ENCODE assay signal across 8 cellular contexts in genomic region chr3:57100046-57100695, GRCh38. TPM values are rescaled to one million over a fixed set of nuclear protein-coding genes. Genes with fewer than 3 reads are reported as not detected.
DNase-seq lines count a peak whose midpoint lies in the region; ATAC-seq and TF ChIP-seq lines count a peak whose summit lies in the region.

No MANE protein-coding gene starts in this region.

- H4K20me1 ChIP-seq in DND-41 (ENCODE audit: insufficient read depth, low read length), result no peaks in the 10 kb centered on the region

- peak overlapping the region; percentile 14; the same call in 1 of the 2 replicates for H3K4me2 ChIP-seq in DND-41 (ENCODE audit: insufficient read depth, low read length)

- H3K36me3 ChIP-seq in DND-41 (ENCODE audit: insufficient read depth, low read length), result no peaks in the 10 kb centered on the region

- DNase-seq in DND-41 (peak; percentile 71), NCI-H69 (lab: John Stamatoyannopoulos, UW) (peak; percentile 55), dorsolateral prefrontal cortex (peak in 8 of 10 donors; percentile 50 to 80 (median 68)), medulla oblongata (ENCODE audit: extremely low spot score) (peak; percentile 91)
- peak; percentile 18 to 61 for DNase-seq in activated CD4-positive, alpha-beta T cell treated with anti-CD3 and anti-CD28 coated beads, Interleukin-2, amount 50 U/mL, for 24 hours (ENCODE audit: low read depth in 1 of 2, low spot score in 1 of 2)
- DNase-seq in stimulated activated CD8-positive, alpha-beta memory T cell treated with anti-CD3 and anti-CD28 coated beads, Interleukin-4, amount 100 ng/mL, for 48 hours, result peak; percentile 80

- peaks cover 4% of the 10 kb centered on the region; the same call in 1 of the 2 replicates for H3K4me1 ChIP-seq in DND-41 (ENCODE audit: insufficient read depth, low read length)

- no peak overlapping the region for H3K4me3 ChIP-seq in DND-41 (ENCODE audit: low read depth in 1 of 2, low read length in 2 of 2)
- no peak overlapping the region for H3K4me3 ChIP-seq in dorsolateral prefrontal cortex

- no peak overlapping the region for H3K9ac ChIP-seq in DND-41 (ENCODE audit: low read depth, low read length)

- intact Hi-C loops in dorsolateral prefrontal cortex (cut with DNase I), result loop anchor here (2.0 to 10.0 kb wide), 3 partner anchors 103 to 127 kb away; partner anchors contain the start of gene APPL1 (in 2 of the 2)

- H3K27me3 ChIP-seq in DND-41 (ENCODE audit: insufficient read depth, low read length, poor library complexity) (peaks cover 8% of the 10 kb centered on the region), dorsolateral prefrontal cortex (no peaks in the 10 kb centered on the region)

- H3K79me2 ChIP-seq in DND-41 (ENCODE audit: insufficient read depth, low read length), result no peaks in the 10 kb centered on the region

- peak; percentile 95 for ATAC-seq in DND-41 (ENCODE audit: insufficient read depth, low read depth)
- peak; percentile 54 for ATAC-seq in HG02885 (IDR thresholded peaks at IDR 0.05; ENCODE audit: poor library complexity, unreplicated experiment)
- ATAC-seq in GM21528 (IDR thresholded peaks at IDR 0.05; ENCODE audit: low FRiP score, unreplicated experiment), result no peak

- peak overlapping the region; percentile 47; the same call in 1 of the 2 replicates for H2AFZ ChIP-seq in DND-41 (ENCODE audit: low read depth, low read length)

- TF ChIP-seq CTCF in DND-41 (IDR thresholded peaks at IDR 0.05; ENCODE audit: borderline replicate concordance, extremely low read depth, low read length, poor library complexity, severe bottlenecking), result peak; percentile 96
- peak; percentile 80 to 98 (median 92) for TF ChIP-seq CTCF in dorsolateral prefrontal cortex (IDR thresholded peaks at IDR 0.05 in 54 of 56, conservative IDR thresholded peaks at IDR 0.05 in 2 of 56; ENCODE audit: low read depth in 1 of 56, partially characterized antibody in 56 of 56)

- H3K27ac ChIP-seq in DND-41 (ENCODE audit: low read length), result no peak overlapping the region
- no peak overlapping the region for H3K27ac ChIP-seq in dorsolateral prefrontal cortex

- H3K9me3 ChIP-seq in DND-41 (ENCODE audit: insufficient read depth, low read length, severe bottlenecking), result no peaks in the 10 kb centered on the region

RNA-seq across cellular contexts. Expression of gene SPATA12, which starts 39.7 kb away (rescaled TPM):
- total RNA-seq in dorsolateral prefrontal cortex, result under 1 TPM in 2 of 120 experiments, not detected in 118; 0.19 to 0.22 TPM

Comparison
In these comparisons a context has a peak if more than half of its experiments do, and no peak if none do; other contexts are left out.
1. DNase-seq: peak in every context shown above with its lines; median percentile 91 in medulla oblongata; 80 in stimulated activated CD8-positive, alpha-beta memory T cell treated with anti-CD3 and anti-CD28 coated beads, Interleukin-4, amount 100 ng/mL, for 48 hours; 71 in DND-41; 68 in dorsolateral prefrontal cortex; 55 in NCI-H69; 40 in activated CD4-positive, alpha-beta T cell treated with anti-CD3 and anti-CD28 coated beads, Interleukin-2, amount 50 U/mL, for 24 hours.